Comparison of ENCODE assay signal across 3 cellular contexts in the genomic region with DNA sequence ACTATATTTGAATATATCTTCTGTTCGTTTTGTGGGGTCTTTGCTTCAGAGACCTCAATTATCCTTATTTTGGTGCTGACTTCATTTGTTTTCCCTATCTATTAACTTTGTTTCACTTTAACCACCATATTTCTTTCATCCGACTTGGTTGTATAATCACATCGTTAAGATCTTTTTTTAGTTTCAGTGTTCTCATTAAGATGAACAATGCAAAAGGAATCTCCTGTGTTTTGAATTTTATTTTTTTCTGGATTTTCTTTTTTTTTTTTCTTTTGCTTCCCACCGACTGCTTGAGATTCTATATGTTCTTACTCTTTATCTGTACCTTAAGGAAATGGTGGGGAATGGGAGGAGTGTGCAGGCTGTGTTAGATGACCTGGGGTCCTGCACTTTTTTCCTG.
TF ChIP-seq lines count a peak whose summit lies in the region.

No MANE protein-coding gene starts in this region.

TF ChIP-seq in SK-N-SH, 30 proteins besides CTCF, POLR2A, EP300 and RAD21 (continued from another document and continues in another):
- TF ChIP-seq, protein P1, sequence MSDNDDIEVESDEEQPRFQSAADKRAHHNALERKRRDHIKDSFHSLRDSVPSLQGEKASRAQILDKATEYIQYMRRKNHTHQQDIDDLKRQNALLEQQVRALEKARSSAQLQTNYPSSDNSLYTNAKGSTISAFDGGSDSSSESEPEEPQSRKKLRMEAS (IDR thresholded peaks at IDR 0.05; ENCODE audit: low read depth) = no peak
- TF ChIP-seq, protein P2, sequence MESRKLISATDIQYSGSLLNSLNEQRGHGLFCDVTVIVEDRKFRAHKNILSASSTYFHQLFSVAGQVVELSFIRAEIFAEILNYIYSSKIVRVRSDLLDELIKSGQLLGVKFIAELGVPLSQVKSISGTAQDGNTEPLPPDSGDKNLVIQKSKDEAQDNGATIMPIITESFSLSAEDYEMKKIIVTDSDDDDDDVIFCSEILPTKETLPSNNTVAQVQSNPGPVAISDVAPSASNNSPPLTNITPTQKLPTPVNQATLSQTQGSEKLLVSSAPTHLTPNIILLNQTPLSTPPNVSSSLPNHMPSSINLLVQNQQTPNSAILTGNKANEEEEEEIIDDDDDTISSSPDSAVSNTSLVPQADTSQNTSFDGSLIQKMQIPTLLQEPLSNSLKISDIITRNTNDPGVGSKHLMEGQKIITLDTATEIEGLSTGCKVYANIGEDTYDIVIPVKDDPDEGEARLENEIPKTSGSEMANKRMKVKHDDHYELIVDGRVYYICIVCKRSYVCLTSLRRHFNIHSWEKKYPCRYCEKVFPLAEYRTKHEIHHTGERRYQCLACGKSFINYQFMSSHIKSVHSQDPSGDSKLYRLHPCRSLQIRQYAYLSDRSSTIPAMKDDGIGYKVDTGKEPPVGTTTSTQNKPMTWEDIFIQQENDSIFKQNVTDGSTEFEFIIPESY (IDR thresholded peaks at IDR 0.05; ENCODE audit: borderline replicate concordance, low read depth) = no peak
- TF ChIP-seq YY1 (IDR thresholded peaks at IDR 0.05; ENCODE audit: low read depth) = no peak
- no peak for TF ChIP-seq TCF12 (IDR thresholded peaks at IDR 0.05)
- TF ChIP-seq SIN3A (IDR thresholded peaks at IDR 0.05; ENCODE audit: borderline replicate concordance, low read depth, low read length) = no peak
- TF ChIP-seq, protein P3, sequence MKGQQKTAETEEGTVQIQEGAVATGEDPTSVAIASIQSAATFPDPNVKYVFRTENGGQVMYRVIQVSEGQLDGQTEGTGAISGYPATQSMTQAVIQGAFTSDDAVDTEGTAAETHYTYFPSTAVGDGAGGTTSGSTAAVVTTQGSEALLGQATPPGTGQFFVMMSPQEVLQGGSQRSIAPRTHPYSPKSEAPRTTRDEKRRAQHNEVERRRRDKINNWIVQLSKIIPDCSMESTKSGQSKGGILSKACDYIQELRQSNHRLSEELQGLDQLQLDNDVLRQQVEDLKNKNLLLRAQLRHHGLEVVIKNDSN (IDR thresholded peaks at IDR 0.05; ENCODE audit: borderline replicate concordance, low read depth) = no peak
- TF ChIP-seq GATA2 (CRISPR knock-in tag; IDR thresholded peaks at IDR 0.05) = no peak
- TF ChIP-seq, protein P4, sequence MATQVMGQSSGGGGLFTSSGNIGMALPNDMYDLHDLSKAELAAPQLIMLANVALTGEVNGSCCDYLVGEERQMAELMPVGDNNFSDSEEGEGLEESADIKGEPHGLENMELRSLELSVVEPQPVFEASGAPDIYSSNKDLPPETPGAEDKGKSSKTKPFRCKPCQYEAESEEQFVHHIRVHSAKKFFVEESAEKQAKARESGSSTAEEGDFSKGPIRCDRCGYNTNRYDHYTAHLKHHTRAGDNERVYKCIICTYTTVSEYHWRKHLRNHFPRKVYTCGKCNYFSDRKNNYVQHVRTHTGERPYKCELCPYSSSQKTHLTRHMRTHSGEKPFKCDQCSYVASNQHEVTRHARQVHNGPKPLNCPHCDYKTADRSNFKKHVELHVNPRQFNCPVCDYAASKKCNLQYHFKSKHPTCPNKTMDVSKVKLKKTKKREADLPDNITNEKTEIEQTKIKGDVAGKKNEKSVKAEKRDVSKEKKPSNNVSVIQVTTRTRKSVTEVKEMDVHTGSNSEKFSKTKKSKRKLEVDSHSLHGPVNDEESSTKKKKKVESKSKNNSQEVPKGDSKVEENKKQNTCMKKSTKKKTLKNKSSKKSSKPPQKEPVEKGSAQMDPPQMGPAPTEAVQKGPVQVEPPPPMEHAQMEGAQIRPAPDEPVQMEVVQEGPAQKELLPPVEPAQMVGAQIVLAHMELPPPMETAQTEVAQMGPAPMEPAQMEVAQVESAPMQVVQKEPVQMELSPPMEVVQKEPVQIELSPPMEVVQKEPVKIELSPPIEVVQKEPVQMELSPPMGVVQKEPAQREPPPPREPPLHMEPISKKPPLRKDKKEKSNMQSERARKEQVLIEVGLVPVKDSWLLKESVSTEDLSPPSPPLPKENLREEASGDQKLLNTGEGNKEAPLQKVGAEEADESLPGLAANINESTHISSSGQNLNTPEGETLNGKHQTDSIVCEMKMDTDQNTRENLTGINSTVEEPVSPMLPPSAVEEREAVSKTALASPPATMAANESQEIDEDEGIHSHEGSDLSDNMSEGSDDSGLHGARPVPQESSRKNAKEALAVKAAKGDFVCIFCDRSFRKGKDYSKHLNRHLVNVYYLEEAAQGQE (IDR thresholded peaks at IDR 0.05; ENCODE audit: low read depth, low read length) = no peak
- no peak for TF ChIP-seq NRF1 (IDR thresholded peaks at IDR 0.05; ENCODE audit: low read depth, low read length)
- TF ChIP-seq CHD2 (IDR thresholded peaks at IDR 0.05; ENCODE audit: low read length, partially characterized antibody) = no peak
- no peak for TF ChIP-seq FOSL2 (IDR thresholded peaks at IDR 0.05; ENCODE audit: borderline replicate concordance, low read depth)
- TF ChIP-seq RXRA (IDR thresholded peaks at IDR 0.05; ENCODE audit: borderline replicate concordance, low read depth) = no peak
- no peak for TF ChIP-seq NFIC (IDR thresholded peaks at IDR 0.05; ENCODE audit: borderline replicate concordance)

TF ChIP-seq in SK-N-SH treated with all-trans-retinoic acid at 6 μM for 48 hours, 23 proteins besides CTCF, POLR2A, EP300 and RAD21 (continued from another document):
- TF ChIP-seq, protein P5, sequence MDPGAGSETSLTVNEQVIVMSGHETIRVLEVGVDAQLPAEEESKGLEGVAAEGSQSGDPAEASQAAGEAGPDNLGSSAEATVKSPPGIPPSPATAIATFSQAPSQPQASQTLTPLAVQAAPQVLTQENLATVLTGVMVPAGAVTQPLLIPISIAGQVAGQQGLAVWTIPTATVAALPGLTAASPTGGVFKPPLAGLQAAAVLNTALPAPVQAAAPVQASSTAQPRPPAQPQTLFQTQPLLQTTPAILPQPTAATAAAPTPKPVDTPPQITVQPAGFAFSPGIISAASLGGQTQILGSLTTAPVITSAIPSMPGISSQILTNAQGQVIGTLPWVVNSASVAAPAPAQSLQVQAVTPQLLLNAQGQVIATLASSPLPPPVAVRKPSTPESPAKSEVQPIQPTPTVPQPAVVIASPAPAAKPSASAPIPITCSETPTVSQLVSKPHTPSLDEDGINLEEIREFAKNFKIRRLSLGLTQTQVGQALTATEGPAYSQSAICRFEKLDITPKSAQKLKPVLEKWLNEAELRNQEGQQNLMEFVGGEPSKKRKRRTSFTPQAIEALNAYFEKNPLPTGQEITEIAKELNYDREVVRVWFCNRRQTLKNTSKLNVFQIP (CRISPR knock-in tag; IDR thresholded peaks at IDR 0.05; ENCODE audit: borderline replicate concordance, low read depth) = no peak
- TF ChIP-seq ZC3H10 (CRISPR knock-in tag; IDR thresholded peaks at IDR 0.05) (no peak), TCF4 (CRISPR knock-in tag; IDR thresholded peaks at IDR 0.05; ENCODE audit: borderline replicate concordance) (no peak), ZFP30 (CRISPR knock-in tag; IDR thresholded peaks at IDR 0.05) (no peak), RARB (CRISPR knock-in tag; IDR thresholded peaks at IDR 0.05) (no peak), SNAI2 (CRISPR knock-in tag; IDR thresholded peaks at IDR 0.05) (no peak), GLIS3 (CRISPR knock-in tag; IDR thresholded peaks at IDR 0.05) (no peak), ARNTL (CRISPR knock-in tag; IDR thresholded peaks at IDR 0.05; ENCODE audit: borderline replicate concordance, low read depth) (no peak), ISL1 (CRISPR knock-in tag; IDR thresholded peaks at IDR 0.05) (no peak), TOX (CRISPR knock-in tag; IDR thresholded peaks at IDR 0.05; ENCODE audit: borderline replicate concordance) (no peak)
- TF ChIP-seq, protein P6, sequence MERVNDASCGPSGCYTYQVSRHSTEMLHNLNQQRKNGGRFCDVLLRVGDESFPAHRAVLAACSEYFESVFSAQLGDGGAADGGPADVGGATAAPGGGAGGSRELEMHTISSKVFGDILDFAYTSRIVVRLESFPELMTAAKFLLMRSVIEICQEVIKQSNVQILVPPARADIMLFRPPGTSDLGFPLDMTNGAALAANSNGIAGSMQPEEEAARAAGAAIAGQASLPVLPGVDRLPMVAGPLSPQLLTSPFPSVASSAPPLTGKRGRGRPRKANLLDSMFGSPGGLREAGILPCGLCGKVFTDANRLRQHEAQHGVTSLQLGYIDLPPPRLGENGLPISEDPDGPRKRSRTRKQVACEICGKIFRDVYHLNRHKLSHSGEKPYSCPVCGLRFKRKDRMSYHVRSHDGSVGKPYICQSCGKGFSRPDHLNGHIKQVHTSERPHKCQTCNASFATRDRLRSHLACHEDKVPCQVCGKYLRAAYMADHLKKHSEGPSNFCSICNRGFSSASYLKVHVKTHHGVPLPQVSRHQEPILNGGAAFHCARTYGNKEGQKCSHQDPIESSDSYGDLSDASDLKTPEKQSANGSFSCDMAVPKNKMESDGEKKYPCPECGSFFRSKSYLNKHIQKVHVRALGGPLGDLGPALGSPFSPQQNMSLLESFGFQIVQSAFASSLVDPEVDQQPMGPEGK (CRISPR knock-in tag; IDR thresholded peaks at IDR 0.05; ENCODE audit: borderline replicate concordance) = no peak
- TF ChIP-seq, protein P7, sequence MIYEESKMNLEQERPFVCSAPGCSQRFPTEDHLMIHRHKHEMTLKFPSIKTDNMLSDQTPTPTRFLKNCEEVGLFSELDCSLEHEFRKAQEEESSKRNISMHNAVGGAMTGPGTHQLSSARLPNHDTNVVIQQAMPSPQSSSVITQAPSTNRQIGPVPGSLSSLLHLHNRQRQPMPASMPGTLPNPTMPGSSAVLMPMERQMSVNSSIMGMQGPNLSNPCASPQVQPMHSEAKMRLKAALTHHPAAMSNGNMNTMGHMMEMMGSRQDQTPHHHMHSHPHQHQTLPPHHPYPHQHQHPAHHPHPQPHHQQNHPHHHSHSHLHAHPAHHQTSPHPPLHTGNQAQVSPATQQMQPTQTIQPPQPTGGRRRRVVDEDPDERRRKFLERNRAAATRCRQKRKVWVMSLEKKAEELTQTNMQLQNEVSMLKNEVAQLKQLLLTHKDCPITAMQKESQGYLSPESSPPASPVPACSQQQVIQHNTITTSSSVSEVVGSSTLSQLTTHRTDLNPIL (CRISPR knock-in tag; IDR thresholded peaks at IDR 0.05; ENCODE audit: low read depth) = no peak

TF ChIP-seq in HepG2, 621 proteins besides CTCF, POLR2A, EP300 and RAD21 (continued from another document):
- TF ChIP-seq ZBTB42 (CRISPR knock-in tag; IDR thresholded peaks at IDR 0.05) (no peak), SIN3B (IDR thresholded peaks at IDR 0.05; ENCODE audit: low read length) (no peak), ZNF484 (CRISPR knock-in tag; IDR thresholded peaks at IDR 0.05; ENCODE audit: borderline replicate concordance, low read depth) (no peak)
- TF ChIP-seq, protein P8, sequence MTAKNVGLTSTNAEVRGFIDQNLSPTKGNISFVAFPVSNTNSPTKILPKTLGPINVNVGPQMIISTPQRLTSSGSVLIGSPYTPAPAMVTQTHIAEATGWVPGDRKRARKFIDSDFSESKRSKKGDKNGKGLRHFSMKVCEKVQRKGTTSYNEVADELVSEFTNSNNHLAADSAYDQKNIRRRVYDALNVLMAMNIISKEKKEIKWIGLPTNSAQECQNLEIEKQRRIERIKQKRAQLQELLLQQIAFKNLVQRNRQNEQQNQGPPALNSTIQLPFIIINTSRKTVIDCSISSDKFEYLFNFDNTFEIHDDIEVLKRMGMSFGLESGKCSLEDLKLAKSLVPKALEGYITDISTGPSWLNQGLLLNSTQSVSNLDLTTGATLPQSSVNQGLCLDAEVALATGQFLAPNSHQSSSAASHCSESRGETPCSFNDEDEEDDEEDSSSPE (CRISPR knock-in tag; IDR thresholded peaks at IDR 0.05) = no peak
TF ChIP-seq in HepG2: peak in this region for 0.
